ENCODE assay signal across 8 cellular contexts in the genomic region with DNA sequence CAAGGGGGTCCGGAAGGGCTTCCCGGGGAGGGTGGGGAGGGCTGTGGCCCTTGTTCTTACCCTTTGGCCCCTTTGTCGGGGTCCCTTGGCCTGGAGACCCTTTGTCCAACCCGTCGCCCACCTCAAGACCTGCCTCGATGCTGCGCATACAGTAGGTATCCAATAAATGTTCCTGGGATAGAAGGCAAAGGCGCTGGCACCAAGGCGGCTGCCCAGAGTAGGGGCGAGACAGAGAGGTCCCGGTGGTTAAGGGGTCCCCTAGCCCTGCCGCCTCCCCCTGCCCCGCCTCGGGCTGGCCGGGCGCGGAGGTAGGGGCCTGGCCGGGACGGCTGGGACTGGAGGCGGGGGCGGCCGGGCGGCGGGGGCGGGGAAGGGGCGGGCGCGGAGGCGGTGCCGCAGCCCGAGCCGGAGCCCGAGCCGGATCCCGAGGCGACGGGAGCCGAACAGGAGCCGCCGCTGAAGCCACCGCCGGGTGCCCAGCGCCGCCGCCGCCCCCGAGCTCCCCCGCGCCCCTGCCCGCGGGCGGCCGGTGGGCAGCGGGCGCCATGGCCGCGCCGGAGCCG. TPM values are rescaled to one million over a fixed set of nuclear protein-coding genes. Genes with fewer than 3 reads are reported as not detected.
DNase-seq lines count a peak whose midpoint lies in the region; ATAC-seq and TF ChIP-seq lines count a peak whose summit lies in the region.

TSS of gene NHERF2 (plus strand) at position 442 of the 563 bp plus-strand sequence. CDS start at position 546, 104 bp downstream.

- H3K4me1 Mint-ChIP-seq in activated T-cell treated with anti-CD3 and anti-CD28 coated beads, Interleukin-2, amount 50 U/mL, for 4 hours (ENCODE audit: low read depth): peaks cover 14% of the 10 kb centered on the region

- H3K9me2 ChIP-seq in HCT116 (ENCODE audit: insufficient read depth): no peaks in the 10 kb centered on the region

- RAD21 ChIA-PET in HCT116 (lab: Charles Lee; ENCODE audit: low non-redundant PET in 1 of 2, low total read pairs in 2 of 2, uncharacterized antibody in 2 of 2, unreplicated experiment in 2 of 2): no interaction called here

- peak within 1 kb of the TSS; percentile 72; the same call in 1 of the 2 replicates for H3K27ac ChIP-seq in HCT116 (ENCODE audit: low read depth, low read length)
- H3K27ac ChIP-seq in osteoblast (ENCODE audit: low read depth, low read length): no peak within 1 kb of the TSS

- CTCF ChIA-PET in HCT116 (lab: Charles Lee): interaction anchor here (1.1 kb wide), 1 partner anchor 22 kb away, joined by 3 read pairs; no protein-coding TSS in a partner anchor

- no peaks in the 10 kb centered on the region for H3K27me3 ChIP-seq in HCT116 (ENCODE audit: insufficient read depth, low read length)
- H3K27me3 ChIP-seq in osteoblast (ENCODE audit: insufficient read depth, low read length): no peaks in the 10 kb centered on the region

- H3K9ac ChIP-seq in HCT116 (ENCODE audit: low read length): peak within 1 kb of the TSS; percentile 76

- intact Hi-C loops in HCT116 (cut with micrococcal nuclease): loop anchor here (10.0 kb wide), 1 partner anchor 228 kb away; the partner anchor contains the start of gene ECI1

- peaks cover 17% of the 10 kb centered on the region; the same call in 1 of the 2 replicates for H3K79me2 ChIP-seq in HCT116 (ENCODE audit: insufficient read depth, low read length)
- peaks cover 15% of the 10 kb centered on the region for H3K79me2 ChIP-seq in osteoblast (ENCODE audit: insufficient read depth, low read length)

- H3K9me3 ChIP-seq in HCT116 (ENCODE audit: control insufficient read depth in 1 of 2, insufficient read depth in 1 of 2, low read depth in 1 of 2, low read length in 2 of 2) (no peaks in the 10 kb centered on the region), osteoblast (ENCODE audit: low read depth, low read length) (no peaks in the 10 kb centered on the region)

- no peaks in the 10 kb centered on the region for H3K36me3 Mint-ChIP-seq in activated T-cell treated with anti-CD3 and anti-CD28 coated beads, Interleukin-2, amount 50 U/mL, for 4 hours (ENCODE audit: insufficient read depth)

- peaks cover 29 to 50% of the 10 kb centered on the region in 2 experiments for H3K4me1 ChIP-seq in HCT116 (ENCODE audit: control insufficient read depth in 1 of 2, insufficient read depth in 2 of 2, low read length in 2 of 2)
- peaks cover 18% of the 10 kb centered on the region for H3K4me1 ChIP-seq in osteoblast (ENCODE audit: insufficient read depth, low read length)

- no peaks in the 10 kb centered on the region for H3K36me3 ChIP-seq in HCT116 (ENCODE audit: control insufficient read depth in 1 of 2, insufficient read depth in 2 of 2, low read length in 2 of 2)
- no peaks in the 10 kb centered on the region for H3K36me3 ChIP-seq in osteoblast (ENCODE audit: insufficient read depth, low read length)

- peaks cover 15% of the 10 kb centered on the region for H3K27me3 Mint-ChIP-seq in activated T-cell treated with anti-CD3 and anti-CD28 coated beads, Interleukin-2, amount 50 U/mL, for 4 hours (ENCODE audit: low read depth)

- POLR2A ChIA-PET in HCT116 (lab: Charles Lee): interaction anchor here (0.9 kb wide), 1 partner anchor 62 kb away, joined by 3 read pairs; the partner anchor contains the start of gene RPS2

- no TSS peak for BruUV-seq in HCT116 (replicated peaks; lab: Mats Ljungman, UMichigan)

- H3K4me2 ChIP-seq in HCT116 (ENCODE audit: low read length): peak within 1 kb of the TSS; percentile 99
- H3K4me2 ChIP-seq in osteoblast (ENCODE audit: insufficient read depth, low read length): peak within 1 kb of the TSS; percentile 79

- no peaks in the 10 kb centered on the region for H3K9me3 Mint-ChIP-seq in activated T-cell treated with anti-CD3 and anti-CD28 coated beads, Interleukin-2, amount 50 U/mL, for 4 hours

- peak within 1 kb of the TSS; percentile 71 for H3K4me3 Mint-ChIP-seq in activated T-cell treated with anti-CD3 and anti-CD28 coated beads, Interleukin-2, amount 50 U/mL, for 4 hours

- no peak for TF ChIP-seq RAD21 in HCT116 (IDR thresholded peaks at IDR 0.05; ENCODE audit: low read depth)

- H3K4me3 ChIP-seq in HCT116 (replicated peaks in 1 of 2; ENCODE audit: low read depth in 1 of 2, low read length in 2 of 2): peak within 1 kb of the TSS; percentile 60 to 77
- H3K4me3 ChIP-seq in osteoblast (ENCODE audit: insufficient read depth, low read length): peak within 1 kb of the TSS; percentile 72

- no peak for TF ChIP-seq POLR2A in HCT116 (IDR thresholded peaks at IDR 0.05; ENCODE audit: borderline replicate concordance, extremely low read depth, insufficient read depth, insufficient read length)

- no peaks in the 10 kb centered on the region for H4K20me1 ChIP-seq in HCT116 (ENCODE audit: insufficient read depth)
- H4K20me1 ChIP-seq in osteoblast (ENCODE audit: insufficient read depth, low read length): peaks cover 16% of the 10 kb centered on the region

- ATAC-seq in HCT116: peak; percentile 46
- peak; percentile 6 to 8 for ATAC-seq in activated T-cell treated with anti-CD3 and anti-CD28 coated beads, Interleukin-2, amount 50 U/mL, for 4 hours
- ATAC-seq in HG03457 (IDR thresholded peaks at IDR 0.05; ENCODE audit: unreplicated experiment): no peak

- DNase-seq in ACHN (peak; percentile 41), HCT116 (ENCODE audit: low read depth, low spot score) (no peak), glomerular endothelial cell (ENCODE audit: extremely low read depth, low read depth, low spot score) (no peak), osteoblast (ENCODE audit: insufficient read length, low spot score, missing footprints) (peak; percentile 96), NCI-H1105 (lab: John Stamatoyannopoulos, UW) (no peak), NCI-H1436 treated with DMSO at 0.1 percent for 48 hours (lab: John Stamatoyannopoulos, UW) (no peak)
- no peak for DNase-seq in activated T-cell treated with anti-CD3 and anti-CD28 coated beads, Interleukin-2, amount 50 U/mL, for 4 hours

- no peak within 1 kb of the TSS for H2AFZ ChIP-seq in HCT116 (ENCODE audit: low read depth, low read length, poor library complexity, severe bottlenecking)
- H2AFZ ChIP-seq in osteoblast (ENCODE audit: low read length): peak within 1 kb of the TSS; percentile 20

- TF ChIP-seq CTCF in HCT116 (IDR thresholded peaks at IDR 0.05 in 2 of 3, conservative IDR thresholded peaks at IDR 0.05 in 1 of 3; ENCODE audit: borderline replicate concordance in 1 of 3, insufficient read depth in 1 of 3, low read depth in 2 of 3, low read length in 2 of 3) (no peak), osteoblast (IDR thresholded peaks at IDR 0.05; ENCODE audit: extremely low read depth, low read depth, low read length) (no peak)

- in situ Hi-C loops in ACHN (cut with HindIII; ENCODE audit: low pct_ligation_motif_present, low pct_unique_long_range_greater_than_20kb, low sequenced_read_pairs): no loop called here

TF ChIP-seq in HCT116, 20 proteins besides CTCF, POLR2A, EP300 and RAD21:
- TF ChIP-seq YY1 (IDR thresholded peaks at IDR 0.05; ENCODE audit: extremely low read depth, insufficient replicate concordance, low read depth, low read length) (no peak), SRF (IDR thresholded peaks at IDR 0.05; ENCODE audit: low read depth) (no peak), ZBTB33 (IDR thresholded peaks at IDR 0.05; ENCODE audit: extremely low read depth, insufficient replicate concordance, low read length) (no peak), POLR2AphosphoS5 (IDR thresholded peaks at IDR 0.05; ENCODE audit: low read depth, low read length) (peak; percentile 37)

RNA-seq across cellular contexts. Expression of gene NHERF2, which starts in this region (rescaled TPM):
- total RNA-seq in HCT116 (2021; ENCODE audit: unreplicated experiment) (58.4 TPM), glomerular endothelial cell (49.5 and 94.2 TPM in 2 replicates), osteoblast (26.8 and 33.7 TPM in 2 replicates)
- polyA plus RNA-seq in HCT116 (2012): 45.9 and 52.4 TPM in 2 replicates
- total RNA-seq in activated T-cell treated with anti-CD3 and anti-CD28 coated beads, Interleukin-2, amount 50 U/mL, for 4 hours: 1 to 10 TPM; 2.0 to 4.4 (median 2.0) TPM

Comparison
In these comparisons a context has a peak if more than half of its experiments do, and no peak if none do; other contexts are left out.
1. DNase-seq: peak in ACHN (single experiment) and osteoblast (single experiment); none in HCT116 (single experiment), activated T-cell treated with anti-CD3 and anti-CD28 coated beads, Interleukin-2, amount 50 U/mL, for 4 hours (single experiment), glomerular endothelial cell (single experiment), NCI-H1105 (single experiment) and NCI-H1436 treated with DMSO at 0.1 percent for 48 hours (single experiment).